ENCODE assay signal across 8 cellular contexts in genomic region chr2:27954771-27955384, GRCh38.
DNase-seq lines count a peak whose midpoint lies in the region; ATAC-seq, FAIRE-seq and TF ChIP-seq lines count a peak whose summit lies in the region.

No MANE protein-coding gene starts in this region.

- FAIRE-seq in frontal cortex (lab: Jason Lieb, UNC), result no peak

- no peaks in the 10 kb centered on the region for H3K27me3 ChIP-seq in CD8-positive, alpha-beta T cell (ENCODE audit: insufficient read depth, low read length)
- H3K27me3 ChIP-seq in lower lobe of right lung (ENCODE audit: low read depth) (no peaks in the 10 kb centered on the region), WERI-Rb-1 (ENCODE audit: insufficient read depth, low read depth, severe bottlenecking) (no peaks in the 10 kb centered on the region)

- ATAC-seq in CD8-positive, alpha-beta T cell, result peak; percentile 63
- peak; percentile 77 to 83 for ATAC-seq in lower lobe of right lung
- ATAC-seq in stimulated activated naive B cell treated with anti-CD40 and anti-IgM and Interleukin-4, amounts not matched to agents 10 μg/mL and 1 μg/mL and 100 μg/mL, for 72 hours (replicated peaks), result peak; percentile 70 to 83

- H3K4me3 Mint-ChIP-seq in CD8-positive, alpha-beta T cell, result peak overlapping the region; percentile 37
- peak overlapping the region in 1 of 2 donors; percentile 39 for H3K4me3 Mint-ChIP-seq in stimulated activated naive B cell treated with anti-CD40 and anti-IgM and Interleukin-4, amounts not matched to agents 10 μg/mL and 1 μg/mL and 100 μg/mL, for 72 hours

- peak in 2 of 7 experiments; percentile 22 to 41 for DNase-seq in CD8-positive, alpha-beta T cell
- peak; percentile 38 for DNase-seq in HPDE6-E6E7 (ENCODE audit: extremely low spot score)
- peak; percentile 87 for DNase-seq in SK-N-MC (ENCODE audit: low read depth, low spot score)
- peak; percentile 99 for DNase-seq in cardiac fibroblast (ENCODE audit: low read depth in 2 of 2)
- no peak for DNase-seq in lower lobe of right lung
- DNase-seq in stimulated activated naive B cell treated with anti-CD40 and anti-IgM and Interleukin-4, amounts not matched to agents 10 μg/mL and 1 μg/mL and 100 μg/mL, for 72 hours, result no peak
- no peak for DNase-seq in frontal cortex (ENCODE audit: low spot score in 2 of 2)
- DNase-seq in WERI-Rb-1, result no peak

- no peaks in the 10 kb centered on the region for H3K36me3 Mint-ChIP-seq in CD8-positive, alpha-beta T cell
- peaks cover 9 to 23% of the 10 kb centered on the region in 2 donors for H3K36me3 Mint-ChIP-seq in stimulated activated naive B cell treated with anti-CD40 and anti-IgM and Interleukin-4, amounts not matched to agents 10 μg/mL and 1 μg/mL and 100 μg/mL, for 72 hours

- POLR2A ChIA-PET in CD8-positive, alpha-beta T cell (lab: Charles Lee), result interaction anchor here (0.8 kb wide), 1 partner anchor 76 kb away, joined by 3 read pairs; no protein-coding TSS in a partner anchor

- TF ChIP-seq CTCF in CD8-positive, alpha-beta T cell (IDR thresholded peaks at IDR 0.05), result no peak
- TF ChIP-seq CTCF in cardiac fibroblast (IDR thresholded peaks at IDR 0.05; ENCODE audit: low read depth, low read length), result peak; percentile 13
- TF ChIP-seq CTCF in lower lobe of right lung (IDR thresholded peaks at IDR 0.05), result peak; percentile 36
- TF ChIP-seq CTCF in WERI-Rb-1 (IDR thresholded peaks at IDR 0.05; ENCODE audit: low read depth, low read length), result no peak

- H3K27ac Mint-ChIP-seq in CD8-positive, alpha-beta T cell, result peak overlapping the region; percentile 70
- H3K27ac Mint-ChIP-seq in stimulated activated naive B cell treated with anti-CD40 and anti-IgM and Interleukin-4, amounts not matched to agents 10 μg/mL and 1 μg/mL and 100 μg/mL, for 72 hours, result peak overlapping the region; percentile 37

- H3K9ac ChIP-seq in SK-N-MC (ENCODE audit: insufficient read length), result peak overlapping the region; percentile 11

- intact Hi-C loops in CD8-positive, alpha-beta T cell (cut with DNase I, micrococcal nuclease), result no loop called here
- intact Hi-C loops in lower lobe of right lung (cut with DNase I), result no loop called here

- peaks cover 5% of the 10 kb centered on the region for H3K9me3 Mint-ChIP-seq in CD8-positive, alpha-beta T cell
- H3K9me3 Mint-ChIP-seq in stimulated activated naive B cell treated with anti-CD40 and anti-IgM and Interleukin-4, amounts not matched to agents 10 μg/mL and 1 μg/mL and 100 μg/mL, for 72 hours, result peaks cover 0 to 3% of the 10 kb centered on the region in 2 donors

- H3K36me3 ChIP-seq in CD8-positive, alpha-beta T cell (ENCODE audit: insufficient read depth, low read length), result no peaks in the 10 kb centered on the region
- no peaks in the 10 kb centered on the region for H3K36me3 ChIP-seq in SK-N-MC (ENCODE audit: insufficient read depth, low read length)
- H3K36me3 ChIP-seq in lower lobe of right lung, result no peaks in the 10 kb centered on the region
- no peaks in the 10 kb centered on the region for H3K36me3 ChIP-seq in WERI-Rb-1

- peaks cover 62% of the 10 kb centered on the region for H3K4me1 Mint-ChIP-seq in CD8-positive, alpha-beta T cell (ENCODE audit: low read depth)
- peaks cover 23 to 68% of the 10 kb centered on the region in 2 donors for H3K4me1 Mint-ChIP-seq in stimulated activated naive B cell treated with anti-CD40 and anti-IgM and Interleukin-4, amounts not matched to agents 10 μg/mL and 1 μg/mL and 100 μg/mL, for 72 hours

- H3K4me3 ChIP-seq in CD8-positive, alpha-beta T cell (ENCODE audit: low read depth, low read length), result no peak overlapping the region
- H3K4me3 ChIP-seq in SK-N-MC (peak overlapping the region; percentile 36), cardiac fibroblast (replicated peaks in 1 of 2; ENCODE audit: low read depth in 2 of 2, low read length in 2 of 2) (no peak overlapping the region), lower lobe of right lung (no peak overlapping the region), WERI-Rb-1 (ENCODE audit: low read depth, low read length) (no peak overlapping the region)

- H3K27me3 Mint-ChIP-seq in CD8-positive, alpha-beta T cell (ENCODE audit: low read depth), result no peaks in the 10 kb centered on the region
- H3K27me3 Mint-ChIP-seq in stimulated activated naive B cell treated with anti-CD40 and anti-IgM and Interleukin-4, amounts not matched to agents 10 μg/mL and 1 μg/mL and 100 μg/mL, for 72 hours, result no peaks in the 10 kb centered on the region

- CTCF ChIA-PET in CD8-positive, alpha-beta T cell (lab: Charles Lee), result no interaction called here

- H3K27ac ChIP-seq in CD8-positive, alpha-beta T cell (ENCODE audit: low read depth, low read length), result no peak overlapping the region
- peak overlapping the region; percentile 78 for H3K27ac ChIP-seq in SK-N-MC
- H3K27ac ChIP-seq in lower lobe of right lung, result peak overlapping the region; percentile 20
- H3K27ac ChIP-seq in WERI-Rb-1, result no peak overlapping the region

- H3K9me3 ChIP-seq in CD8-positive, alpha-beta T cell (ENCODE audit: low read length), result no peaks in the 10 kb centered on the region
- H3K9me3 ChIP-seq in SK-N-MC (ENCODE audit: low read depth, low read length), result no peaks in the 10 kb centered on the region
- peaks cover 4% of the 10 kb centered on the region for H3K9me3 ChIP-seq in lower lobe of right lung
- peaks cover 3% of the 10 kb centered on the region for H3K9me3 ChIP-seq in WERI-Rb-1 (ENCODE audit: severe bottlenecking)

- H3K4me1 ChIP-seq in CD8-positive, alpha-beta T cell (ENCODE audit: insufficient read depth, low read length), result peaks cover 24% of the 10 kb centered on the region
- peaks cover 58% of the 10 kb centered on the region for H3K4me1 ChIP-seq in lower lobe of right lung

Comparison
In these comparisons a context has a peak if more than half of its experiments do, and no peak if none do; other contexts are left out.
1. DNase-seq: peak in HPDE6-E6E7 (single experiment), SK-N-MC (single experiment) and cardiac fibroblast (2 of 2); none in lower lobe of right lung (single experiment), stimulated activated naive B cell treated with anti-CD40 and anti-IgM and Interleukin-4, amounts not matched to agents 10 μg/mL and 1 μg/mL and 100 μg/mL, for 72 hours (single experiment), frontal cortex (0 of 2) and WERI-Rb-1 (single experiment).
2. H3K27ac ChIP-seq: peak in SK-N-MC (single experiment) and lower lobe of right lung (single experiment); none in CD8-positive, alpha-beta T cell (single experiment) and WERI-Rb-1 (single experiment).
3. CTCF ChIP-seq: peak in cardiac fibroblast (single experiment) and lower lobe of right lung (single experiment); none in CD8-positive, alpha-beta T cell (single experiment) and WERI-Rb-1 (single experiment).
4. Peak in every context shown above with its lines, with median percentiles within 50 percentile points of each other: ATAC-seq.